ENCODE assay signal across 22 cellular contexts in genomic region chrX:132744470-132744869, GRCh38.
"Had no signal": no experiment of that assay in that cellular context is flagged by ENCODE, and none has a peak within 500 bp of the region (broad histone marks: within the 10 kb centered on the region; RNA-seq: fewer than 3 reads in every experiment).

No MANE protein-coding gene starts in this region.

- DNase-seq: endodermal cell; erythroblast; foreskin melanocyte; heart left ventricle; hippocampal formation; kidney glomerular epithelial cell; mesendoderm; naive thymus-derived CD8-positive, alpha-beta T cell; psoas muscle; retina; right lobe of liver; stimulated activated CD4-positive, alpha-beta T cell treated with anti-CD3 and anti-CD28 coated beads, Interleukin-4, amount 100 ng/mL, for 1 hour; stimulated activated CD8-positive, alpha-beta memory T cell treated with anti-CD3 and anti-CD28 coated beads, Interleukin-4, amount 100 ng/mL, for 48 hours; stomach; substantia nigra; trophoblast cell had no signal

- H3K36me3 Mint-ChIP-seq: naive thymus-derived CD8-positive, alpha-beta T cell; stimulated activated memory B cell treated with anti-CD40 and anti-IgM and Interleukin-4, amounts not matched to agents 10 μg/mL and 1 μg/mL and 100 μg/mL, for 72 hours had no signal

- H3K27me3 Mint-ChIP-seq: dendritic cell treated with granulocyte-macrophage colony-stimulating factor and Interleukin-4, amounts not matched to agents 40 ng/mL and 50 ng/mL, for 4 days; naive thymus-derived CD8-positive, alpha-beta T cell; stimulated activated memory B cell treated with anti-CD40 and anti-IgM and Interleukin-4, amounts not matched to agents 10 μg/mL and 1 μg/mL and 100 μg/mL, for 72 hours had no signal

- H3K36me3 ChIP-seq: heart left ventricle, neutrophil, right lobe of liver, stomach had no signal

- ATAC-seq: heart left ventricle; naive thymus-derived CD8-positive, alpha-beta T cell; psoas muscle; stimulated activated memory B cell treated with anti-CD40 and anti-IgM and Interleukin-4, amounts not matched to agents 10 μg/mL and 1 μg/mL and 100 μg/mL, for 72 hours had no signal

- H3K4me3 Mint-ChIP-seq: dendritic cell treated with granulocyte-macrophage colony-stimulating factor and Interleukin-4, amounts not matched to agents 40 ng/mL and 50 ng/mL, for 4 days; endodermal cell; naive thymus-derived CD8-positive, alpha-beta T cell; stimulated activated memory B cell treated with anti-CD40 and anti-IgM and Interleukin-4, amounts not matched to agents 10 μg/mL and 1 μg/mL and 100 μg/mL, for 72 hours had no signal

- H3K27ac Mint-ChIP-seq: dendritic cell treated with granulocyte-macrophage colony-stimulating factor and Interleukin-4, amounts not matched to agents 40 ng/mL and 50 ng/mL, for 4 days; endodermal cell; naive thymus-derived CD8-positive, alpha-beta T cell; stimulated activated memory B cell treated with anti-CD40 and anti-IgM and Interleukin-4, amounts not matched to agents 10 μg/mL and 1 μg/mL and 100 μg/mL, for 72 hours had no signal

- H3K9me3 ChIP-seq: heart left ventricle, neutrophil, psoas muscle, right lobe of liver, stomach had no signal

- H3K27me3 ChIP-seq: neutrophil had no signal

- H3K27ac ChIP-seq: heart left ventricle, neutrophil, psoas muscle, right lobe of liver, stomach had no signal

- FAIRE-seq: colon, endothelial cell of umbilical vein, islet of Langerhans had no signal

- H3K4me1 ChIP-seq: heart left ventricle, psoas muscle, right lobe of liver, stomach had no signal

- H3K4me1 Mint-ChIP-seq: stimulated activated memory B cell treated with anti-CD40 and anti-IgM and Interleukin-4, amounts not matched to agents 10 μg/mL and 1 μg/mL and 100 μg/mL, for 72 hours had no signal

- H3K9me3 Mint-ChIP-seq: dendritic cell treated with granulocyte-macrophage colony-stimulating factor and Interleukin-4, amounts not matched to agents 40 ng/mL and 50 ng/mL, for 4 days; endodermal cell; naive thymus-derived CD8-positive, alpha-beta T cell; stimulated activated memory B cell treated with anti-CD40 and anti-IgM and Interleukin-4, amounts not matched to agents 10 μg/mL and 1 μg/mL and 100 μg/mL, for 72 hours had no signal

- H3K4me3 ChIP-seq: heart left ventricle, psoas muscle, right lobe of liver, stomach had no signal
